Comparison of ENCODE assay signal across 19 cellular contexts in the genomic region with DNA sequence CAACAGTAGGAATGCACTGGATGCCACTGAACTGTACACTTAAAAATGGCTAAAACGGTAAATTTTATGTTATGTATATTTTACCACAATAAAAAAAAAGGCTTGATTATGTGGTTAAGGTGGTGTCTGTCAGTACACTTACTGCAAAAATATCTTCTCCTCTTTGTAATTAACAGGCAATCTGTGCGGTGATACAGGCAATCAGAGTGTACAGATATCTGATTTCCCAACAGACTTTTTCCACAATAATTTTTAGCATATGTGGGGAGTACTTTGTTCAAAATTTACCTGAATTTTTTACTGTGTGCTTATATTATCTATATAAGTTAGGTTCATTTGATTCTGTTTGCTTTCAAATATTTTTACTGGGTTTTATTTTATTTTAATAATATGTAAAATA.
DNase-seq lines count a peak whose midpoint lies in the region; ATAC-seq, FAIRE-seq and TF ChIP-seq lines count a peak whose summit lies in the region.
"Had no signal": no experiment of that assay in that cellular context is flagged by ENCODE, and none has a peak within 500 bp of the region (broad histone marks: within the 10 kb centered on the region; RNA-seq: fewer than 3 reads in every experiment).

No MANE protein-coding gene starts in this region.

- H3K36me3 Mint-ChIP-seq in activated T-cell treated with anti-CD3 and anti-CD28 coated beads, Interleukin-2, amount 50 U/mL, for 24 hours (ENCODE audit: low read depth) = peaks cover 82% of the 10 kb centered on the region

- peaks cover 18% of the 10 kb centered on the region for H3K4me1 Mint-ChIP-seq in activated T-cell treated with anti-CD3 and anti-CD28 coated beads, Interleukin-2, amount 50 U/mL, for 24 hours (ENCODE audit: low read depth)

- WGBS in small intestine, 3 donors = 93 to 95% (median 94%) methylated on average over 2 of the region's 2 CpGs

- H3K9me3 ChIP-seq in small intestine (ENCODE audit: control insufficient read depth, low read depth) (no peaks in the 10 kb centered on the region), HAP-1 (no peaks in the 10 kb centered on the region)
- H3K9me3 ChIP-seq: A549 had no signal

- no peaks in the 10 kb centered on the region for H3K4me1 ChIP-seq in small intestine (ENCODE audit: control insufficient read depth in 2 of 2, insufficient read depth in 1 of 2, low read depth in 1 of 2, low read length in 1 of 2)
- H3K4me1 ChIP-seq in HAP-1 = no peaks in the 10 kb centered on the region; the same call in 1 of the 2 replicates
- H3K4me1 ChIP-seq: A549 had no signal

- in situ Hi-C loops in HAP-1 (cut with MboI; ENCODE audit: low sequenced_read_pairs) = no loop called here

- no peak overlapping the region for H3K27ac ChIP-seq in small intestine (ENCODE audit: low read depth in 1 of 2, low read length in 1 of 2)
- H3K27ac ChIP-seq: 22Rv1, A549, C4-2B had no signal

- H3K9me3 Mint-ChIP-seq in activated T-cell treated with anti-CD3 and anti-CD28 coated beads, Interleukin-2, amount 50 U/mL, for 24 hours = no peaks in the 10 kb centered on the region
- H3K9me3 Mint-ChIP-seq: GM23338 had no signal

- H3K27me3 Mint-ChIP-seq in activated T-cell treated with anti-CD3 and anti-CD28 coated beads, Interleukin-2, amount 50 U/mL, for 24 hours = no peaks in the 10 kb centered on the region
- H3K27me3 Mint-ChIP-seq: CD4-positive, alpha-beta memory T cell had no signal

- no peak overlapping the region for H3K4me3 Mint-ChIP-seq in activated T-cell treated with anti-CD3 and anti-CD28 coated beads, Interleukin-2, amount 50 U/mL, for 24 hours
- H3K4me3 Mint-ChIP-seq: CD4-positive, alpha-beta memory T cell; GM23338 had no signal

- DNase-seq in NCI-H2171 treated with DMSO at 0.1 percent for 48 hours (lab: John Stamatoyannopoulos, UW) (peak; percentile 8), NCI-H2171 (lab: John Stamatoyannopoulos, UW) (no peak), small intestine (no peak), HAP-1 (ENCODE audit: low spot score in 2 of 2) (no peak)
- no peak for DNase-seq in activated T-cell treated with anti-CD3 and anti-CD28 coated beads, Interleukin-2, amount 50 U/mL, for 24 hours
- DNase-seq: AML-193; CD4-positive, alpha-beta memory T cell; DMS153; DMS79; GDM1; H7 had no signal

- H3K36me3 ChIP-seq in small intestine (ENCODE audit: control insufficient read depth in 2 of 2, insufficient read depth in 2 of 2, low read length in 2 of 2) = peaks cover 0 to 2% of the 10 kb centered on the region in 2 donors
- H3K36me3 ChIP-seq in HAP-1 (replicated peaks) = no peaks in the 10 kb centered on the region

- ATAC-seq in SK-N-SH treated with all-trans-retinoic acid at 6 μM for 48 hours (no peak), esophagus mucosa (no peak)
- ATAC-seq: A549, GM23338 had no signal

- peak; percentile 18 for FAIRE-seq in colon (lab: Jason Lieb, UNC)
- peak; percentile 30 for FAIRE-seq in small intestine (lab: Jason Lieb, UNC)
- FAIRE-seq: A549, GM12892 had no signal

- H3K4me3 ChIP-seq in small intestine (ENCODE audit: low read depth in 1 of 2, low read length in 2 of 2) = no peak overlapping the region
- no peak overlapping the region for H3K4me3 ChIP-seq in HAP-1
- H3K4me3 ChIP-seq: A549, GM23338 had no signal

- no peaks in the 10 kb centered on the region for H3K27me3 ChIP-seq in small intestine (ENCODE audit: control insufficient read depth in 2 of 2, insufficient read depth in 2 of 2, low read length in 2 of 2)
- H3K27me3 ChIP-seq in HAP-1 (ENCODE audit: low read depth) = no peaks in the 10 kb centered on the region

- H3K27ac Mint-ChIP-seq in activated T-cell treated with anti-CD3 and anti-CD28 coated beads, Interleukin-2, amount 50 U/mL, for 24 hours = no peak overlapping the region
- H3K27ac Mint-ChIP-seq: GM23338 had no signal

TF ChIP-seq in SK-N-SH treated with all-trans-retinoic acid at 6 μM for 48 hours, 23 proteins besides CTCF, POLR2A, EP300 and RAD21:
- TF ChIP-seq ESRRG (CRISPR knock-in tag; IDR thresholded peaks at IDR 0.05) (no peak), TCF4 (CRISPR knock-in tag; IDR thresholded peaks at IDR 0.05; ENCODE audit: borderline replicate concordance) (peak; percentile 61; the same call in 1 of the 2 replicates)
